Comparison of ENCODE assay signal across 2 cellular contexts in genomic region chr5:138837160-138837559, GRCh38.
TF ChIP-seq lines count a peak whose summit lies in the region.

No MANE protein-coding gene starts in this region.

TF ChIP-seq in HepG2, 621 proteins besides CTCF, POLR2A, EP300 and RAD21 (continues in another document):
- TF ChIP-seq PCBP1 (IDR thresholded peaks at IDR 0.05; ENCODE audit: borderline replicate concordance, low read depth, low read length), result 0 out of 2 replicates have a peak, but pooled peaks have one; percentile 37
- TF ChIP-seq ZNF574 (CRISPR knock-in tag; IDR thresholded peaks at IDR 0.05), result no peak
- TF ChIP-seq PCBP2 (optimal IDR thresholded peaks at IDR 0.05; ENCODE audit: low read depth, low read length, poor library complexity, severe bottlenecking), result peak; percentile 40
- peak; percentile 70 for TF ChIP-seq HNRNPK (IDR thresholded peaks at IDR 0.05; ENCODE audit: low read depth, low read length, poor library complexity, severe bottlenecking)
- peak; percentile 29; the same call in 1 of the 2 replicates for TF ChIP-seq ZBTB40 (IDR thresholded peaks at IDR 0.05)
- TF ChIP-seq ZBTB40 (CRISPR knock-in tag; IDR thresholded peaks at IDR 0.05), result no peak; the same call in 1 of the 2 replicates
- TF ChIP-seq PRMT3 (CRISPR knock-in tag; IDR thresholded peaks at IDR 0.05; ENCODE audit: borderline replicate concordance, low read depth), result no peak

TF ChIP-seq in K562, 482 proteins besides CTCF, POLR2A, EP300 and RAD21:
- TF ChIP-seq VEZF1 (CRISPR knock-in tag; IDR thresholded peaks at IDR 0.05) (0 out of 2 replicates have a peak, but pooled peaks have one; percentile 26), ZBTB40 (IDR thresholded peaks at IDR 0.05) (peak; percentile 89), ZBTB40 (CRISPR knock-in tag; IDR thresholded peaks at IDR 0.05) (peak; percentile 62), PCBP2 (IDR thresholded peaks at IDR 0.05; ENCODE audit: low read depth, low read length, poor library complexity, severe bottlenecking) (no peak)
